In genomic region chr20:64036346-64037198, GRCh38 we compare ENCODE assay signal across 17 cellular contexts. TPM values are rescaled to one million over a fixed set of nuclear protein-coding genes. Genes with fewer than 3 reads are reported as not detected.
DNase-seq lines count a peak whose midpoint lies in the region; ATAC-seq, FAIRE-seq and TF ChIP-seq lines count a peak whose summit lies in the region.
"Had no signal": no experiment of that assay in that cellular context is flagged by ENCODE, and none has a peak within 500 bp of the region (broad histone marks: within the 10 kb centered on the region; RNA-seq: fewer than 3 reads in every experiment).

No MANE protein-coding gene starts in this region.

- dilution Hi-C loops in endothelial cell of umbilical vein (cut with MboI; ENCODE audit: extremely low pct_ligation_motif_present, low sequenced_read_pairs), result no loop called here

- no peak overlapping the region; a peak in 1 of 20 replicates for H3K4me3 ChIP-seq in BLaER1 treated with 17β-estradiol and CSF1 and Interleukin-3, amounts not matched to agents 10 nM and 100 nM
- H3K4me3 ChIP-seq in endothelial cell of umbilical vein (replicated peaks in 1 of 3; ENCODE audit: insufficient read depth in 1 of 3, low read depth in 1 of 3, low read length in 3 of 3), result no peak overlapping the region
- H3K4me3 ChIP-seq: stomach had no signal

- no peak for ATAC-seq in WTC11
- no peak for ATAC-seq in GM18867 (IDR thresholded peaks at IDR 0.05; ENCODE audit: unreplicated experiment)

- H3K9me3 ChIP-seq in BLaER1 treated with 17β-estradiol and CSF1 and Interleukin-3, amounts not matched to agents 10 nM and 100 nM (replicated peaks in 1 of 11), result no peaks in the 10 kb centered on the region
- H3K9me3 ChIP-seq in endothelial cell of umbilical vein (replicated peaks; ENCODE audit: control insufficient read depth, insufficient read depth, low read length), result no peaks in the 10 kb centered on the region
- H3K9me3 ChIP-seq: stomach had no signal

- FAIRE-seq in endothelial cell of umbilical vein (lab: Jason Lieb, UNC) (no peak), H54 (lab: Jason Lieb, UNC) (no peak)
- FAIRE-seq: endometrium, G401.6, HTR-8/SVneo, keratinocyte had no signal

- peak; percentile 18 for TF ChIP-seq POLR2A in endothelial cell of umbilical vein (IDR thresholded peaks at IDR 0.05; ENCODE audit: low read depth, low read length)
- no peak for TF ChIP-seq POLR2A in H54 (IDR thresholded peaks at IDR 0.05; ENCODE audit: low read depth, low read length)

- no peaks in the 10 kb centered on the region for H3K9me3 Mint-ChIP-seq in WTC11

- H3K4me1 Mint-ChIP-seq in WTC11, result peaks cover 28% of the 10 kb centered on the region

- no peaks in the 10 kb centered on the region for H3K9me1 ChIP-seq in endothelial cell of umbilical vein (replicated peaks; ENCODE audit: control insufficient read depth, extremely low read depth, insufficient read depth, low read length)

- H3K4me1 ChIP-seq in BLaER1 treated with 17β-estradiol and CSF1 and Interleukin-3, amounts not matched to agents 10 nM and 100 nM, result peaks cover 42 to 68% (median 64%) of the 10 kb centered on the region in 10 experiments
- peaks cover 31% of the 10 kb centered on the region for H3K4me1 ChIP-seq in endothelial cell of umbilical vein (ENCODE audit: control insufficient read depth, extremely low read depth, insufficient read depth, low read length)

- peaks cover 39 to 52% (median 46%) of the 10 kb centered on the region in 11 experiments for H3K27me3 ChIP-seq in BLaER1 treated with 17β-estradiol and CSF1 and Interleukin-3, amounts not matched to agents 10 nM and 100 nM
- H3K27me3 ChIP-seq in endothelial cell of umbilical vein (ENCODE audit: control insufficient read depth in 2 of 2, insufficient read depth in 2 of 2, low read length in 2 of 2), result no peaks in the 10 kb centered on the region

- H3K27ac Mint-ChIP-seq in WTC11, result no peak overlapping the region

- no TSS peak for BruUV-seq in endothelial cell of umbilical vein (replicated peaks; lab: Mats Ljungman, UMichigan)

- CTCF ChIA-PET in WTC11 (lab: Charles Lee), result interaction anchor here (0.6 to 6.1 kb wide), 6 partner anchors 14 to 245 kb away, joined by 3 to 51 read pairs (median 6); partner anchors contain the start of genes LKAAEAR1, PRPF6, SAMD10 and SOX18
- CTCF ChIA-PET in endothelial cell of umbilical vein (lab: Charles Lee), result interaction anchor here (0.8 to 7.5 kb wide), 2 partner anchors 19 to 56 kb away, joined by 4 to 412 read pairs; partner anchors contain the start of genes PRPF6, SOX18 and TCEA2

- peak overlapping the region; percentile 19 to 100 (median 99); a peak in 21 of 22 replicates for H3K4me2 ChIP-seq in BLaER1 treated with 17β-estradiol and CSF1 and Interleukin-3, amounts not matched to agents 10 nM and 100 nM
- H3K4me2 ChIP-seq in endothelial cell of umbilical vein (ENCODE audit: insufficient read depth, low read length), result no peak overlapping the region

- peaks cover 5% of the 10 kb centered on the region; the same call in 1 of the 2 replicates for H3K36me3 Mint-ChIP-seq in WTC11

- H3K4me3 Mint-ChIP-seq in WTC11, result no peak overlapping the region

- intact Hi-C loops in endothelial cell of umbilical vein (cut with micrococcal nuclease), result no loop called here

- in situ Hi-C loops in GM13976 (cut with MboI; ENCODE audit: low sequenced_read_pairs, unreplicated experiment), result no loop called here

- POLR2A ChIA-PET in WTC11 (lab: Charles Lee) (no interaction called here), endothelial cell of umbilical vein (lab: Charles Lee) (no interaction called here)

- H4K20me1 ChIP-seq in BLaER1 treated with 17β-estradiol and CSF1 and Interleukin-3, amounts not matched to agents 10 nM and 100 nM, result peaks cover 0 to 70% (median 42%) of the 10 kb centered on the region in 11 experiments; a peak in 20 of 22 replicates
- no peaks in the 10 kb centered on the region for H4K20me1 ChIP-seq in endothelial cell of umbilical vein (replicated peaks; ENCODE audit: control insufficient read depth, extremely low read depth, insufficient read depth, low read length)

- H3K36me3 ChIP-seq in BLaER1 treated with 17β-estradiol and CSF1 and Interleukin-3, amounts not matched to agents 10 nM and 100 nM, result peaks cover 16 to 44% (median 36%) of the 10 kb centered on the region in 11 experiments
- H3K36me3 ChIP-seq in endothelial cell of umbilical vein (ENCODE audit: control insufficient read depth in 2 of 2, extremely low read depth in 1 of 2, insufficient read depth in 2 of 2, low read length in 2 of 2), result peaks cover 0 to 13% of the 10 kb centered on the region in 2 experiments

- H2AFZ ChIP-seq in endothelial cell of umbilical vein (ENCODE audit: low read depth, low read length), result no peak overlapping the region

- H3K9ac ChIP-seq in BLaER1 treated with 17β-estradiol and CSF1 and Interleukin-3, amounts not matched to agents 10 nM and 100 nM, result peak overlapping the region in 5 of 11 experiments; percentile 12 to 43 (median 39); a peak in 7 of 22 replicates
- no peak overlapping the region for H3K9ac ChIP-seq in endothelial cell of umbilical vein (replicated peaks; ENCODE audit: extremely low read depth, insufficient read depth, low read length)

- TF ChIP-seq CTCF in GM13976 (IDR thresholded peaks at IDR 0.05; ENCODE audit: borderline replicate concordance, control extremely low read depth, extremely low read depth, insufficient read depth, missing control alignments) (no peak), WTC11 (IDR thresholded peaks at IDR 0.05) (no peak), endothelial cell of umbilical vein (IDR thresholded peaks at IDR 0.05; ENCODE audit: extremely low read depth in 1 of 2, insufficient read depth in 1 of 2, low read depth in 1 of 2, low read length in 2 of 2) (no peak)

- H3K27me3 Mint-ChIP-seq in WTC11 (ENCODE audit: low read depth), result peaks cover 27% of the 10 kb centered on the region

- DNase-seq in GM13976 (ENCODE audit: low spot score), result peak; percentile 77
- no peak for DNase-seq in WTC11 (ENCODE audit: low spot score)
- DNase-seq in endothelial cell of umbilical vein (ENCODE audit: low read depth, low spot score), result no peak
- DNase-seq in H54 (ENCODE audit: insufficient read length, low spot score), result no peak
- no peak for DNase-seq in medulla oblongata (ENCODE audit: extremely low spot score)
- no peak for DNase-seq in NCI-H345 (lab: John Stamatoyannopoulos, UW)
- DNase-seq: brain microvascular endothelial cell; stimulated activated CD4-positive, alpha-beta T cell treated with anti-CD3 and anti-CD28 coated beads, Interleukin-4, amount 100 ng/mL, for 24 hours; stomach; T1000 had no signal

- peak overlapping the region in 4 of 11 experiments; percentile 20 to 56 (median 38); a peak in 6 of 22 replicates for H3K27ac ChIP-seq in BLaER1 treated with 17β-estradiol and CSF1 and Interleukin-3, amounts not matched to agents 10 nM and 100 nM
- H3K27ac ChIP-seq in endothelial cell of umbilical vein (ENCODE audit: insufficient read depth, low read depth, low read length), result no peak overlapping the region
- H3K27ac ChIP-seq: brain microvascular endothelial cell, stomach had no signal

- no peaks in the 10 kb centered on the region for H3K79me2 ChIP-seq in endothelial cell of umbilical vein (ENCODE audit: control insufficient read depth, insufficient read depth, low read length)

RNA-seq across cellular contexts. Expression of gene C20orf204, which starts 0.6 kb away (rescaled TPM):
- total RNA-seq in WTC11 (2021) (1.6 to 2.4 TPM (median 2.1 TPM) in 3 replicates), endothelial cell of umbilical vein (5.8 and 6.0 TPM in 2 replicates)
- 2.8 and 4.5 TPM in 2 replicates for polyA plus RNA-seq in endothelial cell of umbilical vein
- 0.79 and 1.2 TPM in 2 replicates for polyA plus RNA-seq in endothelial cell of umbilical vein (2011; cell fraction: cytosol; rRNA removed)
- polyA plus RNA-seq in endothelial cell of umbilical vein (2011; cell fraction: nucleus; rRNA removed), result 2.4 and 2.8 TPM in 2 replicates
- polyA plus RNA-seq in endothelial cell of umbilical vein (2012), result 0.66 and 1.6 TPM in 2 replicates
- polyA minus RNA-seq in endothelial cell of umbilical vein, result 1.0 and 1.5 TPM in 2 replicates
- polyA minus RNA-seq in endothelial cell of umbilical vein (2011; cell fraction: cytosol; rRNA and poly(A)+ RNA removed), result 1.7 TPM
- polyA minus RNA-seq in endothelial cell of umbilical vein (2011; cell fraction: nucleus; rRNA and poly(A)+ RNA removed), result 2.2 and 4.4 TPM in 2 replicates
- polyA plus RNA-seq: CD14-positive monocyte had no signal

RNA-seq across cellular contexts. Expression of gene SOX18, which starts 12.9 kb away (rescaled TPM):
- total RNA-seq in WTC11 (2021), result 0.73 to 0.81 TPM (median 0.80 TPM) in 3 replicates
- total RNA-seq in endothelial cell of umbilical vein, result 175 and 211 TPM in 2 replicates
- polyA plus RNA-seq in endothelial cell of umbilical vein, result 20.9 and 21.8 TPM in 2 replicates
- polyA plus RNA-seq in endothelial cell of umbilical vein (2011; cell fraction: cytosol; rRNA removed), result 10.8 and 19.2 TPM in 2 replicates
- polyA plus RNA-seq in endothelial cell of umbilical vein (2011; cell fraction: nucleus; rRNA removed), result 9.0 and 10.9 TPM in 2 replicates
- 23.0 and 49.2 TPM in 2 replicates for polyA plus RNA-seq in endothelial cell of umbilical vein (2012)
- polyA minus RNA-seq in endothelial cell of umbilical vein, result 3.7 and 6.5 TPM in 2 replicates
- 2.9 TPM for polyA minus RNA-seq in endothelial cell of umbilical vein (2011; cell fraction: cytosol; rRNA and poly(A)+ RNA removed)
- 4.4 and 13.0 TPM in 2 replicates for polyA minus RNA-seq in endothelial cell of umbilical vein (2011; cell fraction: nucleus; rRNA and poly(A)+ RNA removed)
- polyA plus RNA-seq: CD14-positive monocyte, keratinocyte had no signal

RNA-seq across cellular contexts. Expression of gene TCEA2, which starts 26.4 kb away (rescaled TPM):
- 55.8 to 63.6 TPM (median 63.5 TPM) in 3 replicates for total RNA-seq in WTC11 (2021)
- total RNA-seq in endothelial cell of umbilical vein, result 65.5 and 71.3 TPM in 2 replicates
- 53.1 and 56.0 TPM in 2 replicates for polyA plus RNA-seq in endothelial cell of umbilical vein
- 37.0 and 47.4 TPM in 2 replicates for polyA plus RNA-seq in endothelial cell of umbilical vein (2011; cell fraction: cytosol; rRNA removed)
- 97.1 and 136 TPM in 2 replicates for polyA plus RNA-seq in endothelial cell of umbilical vein (2011; cell fraction: nucleus; rRNA removed)
- 46.9 and 80.2 TPM in 2 replicates for polyA plus RNA-seq in endothelial cell of umbilical vein (2012)
- polyA minus RNA-seq in endothelial cell of umbilical vein, result 24.5 and 35.3 TPM in 2 replicates
- polyA minus RNA-seq in endothelial cell of umbilical vein (2011; cell fraction: cytosol; rRNA and poly(A)+ RNA removed), result 19.4 TPM
- 15.8 and 34.4 TPM in 2 replicates for polyA minus RNA-seq in endothelial cell of umbilical vein (2011; cell fraction: nucleus; rRNA and poly(A)+ RNA removed)

RNA-seq across cellular contexts. Expression of gene RGS19, which starts 42.7 kb away (rescaled TPM):
- total RNA-seq in WTC11 (2021), result 13.8 to 15.9 TPM (median 15.1 TPM) in 3 replicates
- 27.8 and 28.3 TPM in 2 replicates for total RNA-seq in endothelial cell of umbilical vein
- polyA plus RNA-seq in endothelial cell of umbilical vein, result 33.7 and 69.6 TPM in 2 replicates
- polyA plus RNA-seq in endothelial cell of umbilical vein (2011; cell fraction: cytosol; rRNA removed), result 21.3 and 30.8 TPM in 2 replicates
- polyA plus RNA-seq in endothelial cell of umbilical vein (2011; cell fraction: nucleus; rRNA removed), result 12.0 and 13.9 TPM in 2 replicates
- 24.7 and 27.7 TPM in 2 replicates for polyA plus RNA-seq in endothelial cell of umbilical vein (2012)
- polyA minus RNA-seq in endothelial cell of umbilical vein, result 14.0 and 19.0 TPM in 2 replicates
- polyA minus RNA-seq in endothelial cell of umbilical vein (2011; cell fraction: cytosol; rRNA and poly(A)+ RNA removed), result 16.2 TPM
- 4.2 and 5.7 TPM in 2 replicates for polyA minus RNA-seq in endothelial cell of umbilical vein (2011; cell fraction: nucleus; rRNA and poly(A)+ RNA removed)

RNA-seq across cellular contexts. Expression of gene OPRL1, which starts 43.3 kb away (rescaled TPM):
- 1.7 to 2.2 TPM (median 2.0 TPM) in 3 replicates for total RNA-seq in WTC11 (2021)
- total RNA-seq in endothelial cell of umbilical vein, result 1.9 and 2.2 TPM in 2 replicates
- 2.0 and 2.6 TPM in 2 replicates for polyA plus RNA-seq in endothelial cell of umbilical vein
- polyA plus RNA-seq in endothelial cell of umbilical vein (2011; cell fraction: cytosol; rRNA removed), result 1.3 and 1.8 TPM in 2 replicates
- polyA plus RNA-seq in endothelial cell of umbilical vein (2011; cell fraction: nucleus; rRNA removed), result 1.8 and 2.3 TPM in 2 replicates
- polyA plus RNA-seq in endothelial cell of umbilical vein (2012), result 2.3 and 5.2 TPM in 2 replicates
- polyA minus RNA-seq in endothelial cell of umbilical vein, result 2.3 and 3.7 TPM in 2 replicates
- not detected for polyA minus RNA-seq in endothelial cell of umbilical vein (2011; cell fraction: cytosol; rRNA and poly(A)+ RNA removed)
- polyA minus RNA-seq in endothelial cell of umbilical vein (2011; cell fraction: nucleus; rRNA and poly(A)+ RNA removed), result 0.43 and 0.91 TPM in 2 replicates

Comparison
In these comparisons a context has a peak if more than half of its experiments do, and no peak if none do; other contexts are left out.
1. RNA of gene SOX18, which starts 12.9 kb away (total RNA-seq): 175 to 211 TPM in endothelial cell of umbilical vein; 0.73 to 0.81 TPM in WTC11; every median in the first group is over 10 times any median in the second.